21 cellular contexts compared by ENCODE assay signal in the genomic region with DNA sequence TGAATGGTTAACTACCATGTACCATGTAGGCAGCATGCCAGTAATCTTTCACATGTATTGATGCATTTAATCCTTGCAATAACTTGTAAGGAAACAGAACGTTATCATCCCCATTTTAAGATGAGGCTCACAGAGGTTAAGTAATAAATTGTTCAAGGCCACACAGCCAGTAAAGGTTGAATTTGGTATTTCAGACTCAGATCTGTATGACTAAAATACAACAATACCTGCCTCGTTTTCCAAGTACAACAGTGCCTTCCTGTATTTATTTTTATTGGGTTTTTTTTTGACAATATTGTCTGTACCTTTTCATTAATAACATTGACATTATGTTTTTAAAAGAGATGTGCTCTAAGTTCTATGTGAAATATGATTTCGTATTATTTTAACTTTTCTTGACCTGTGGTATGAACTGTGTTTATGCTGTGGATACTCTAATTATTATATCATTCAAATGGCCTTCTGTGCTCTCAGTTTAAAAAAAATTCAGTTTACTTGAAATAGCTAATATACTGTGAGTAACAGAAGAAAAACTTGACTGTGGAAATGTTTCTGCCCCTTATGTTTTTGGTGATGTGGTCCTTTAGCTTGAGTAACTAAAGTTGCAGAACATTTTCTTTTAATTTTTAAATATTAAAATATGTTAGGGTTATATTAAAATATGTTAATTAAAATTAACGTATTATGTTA. TPM values are rescaled to one million over a fixed set of nuclear protein-coding genes. Genes with fewer than 3 reads are reported as not detected.
DNase-seq lines count a peak whose midpoint lies in the region; ATAC-seq, FAIRE-seq and TF ChIP-seq lines count a peak whose summit lies in the region.
"Had no signal": no experiment of that assay in that cellular context is flagged by ENCODE, and none has a peak within 500 bp of the region (broad histone marks: within the 10 kb centered on the region; RNA-seq: fewer than 3 reads in every experiment).

No MANE protein-coding gene starts in this region.

- no peaks in the 10 kb centered on the region for H4K20me1 ChIP-seq in HepG2 (ENCODE audit: insufficient read depth, low read length)
- peaks cover 16% of the 10 kb centered on the region for H4K20me1 ChIP-seq in astrocyte (ENCODE audit: insufficient read depth, low read length)
- no peaks in the 10 kb centered on the region for H4K20me1 ChIP-seq in MM.1S (ENCODE audit: insufficient read depth, low read length)

- H3K4me3 ChIP-seq in HepG2 (replicated peaks in 1 of 3; ENCODE audit: insufficient read depth in 1 of 3, low read depth in 2 of 3, low read length in 3 of 3), result no peak overlapping the region
- H3K4me3 ChIP-seq in right lobe of liver, result no peak overlapping the region
- no peak overlapping the region for H3K4me3 ChIP-seq in astrocyte (ENCODE audit: insufficient read depth, low read depth, low read length)
- H3K4me3 ChIP-seq in MM.1S (ENCODE audit: low read length), result no peak overlapping the region
- H3K4me3 ChIP-seq: HAP-1, SK-N-MC had no signal

- TF ChIP-seq POLR2A in HepG2 (IDR thresholded peaks at IDR 0.05; ENCODE audit: insufficient read depth in 1 of 2, low read depth in 2 of 2, low read length in 2 of 2), result no peak
- TF ChIP-seq POLR2A in right lobe of liver (IDR thresholded peaks at IDR 0.05), result no peak

- no peak for ATAC-seq in HepG2
- ATAC-seq in right lobe of liver, result no peak

- H3K36me3 Mint-ChIP-seq in astrocyte (ENCODE audit: low read depth, unreplicated experiment) (peaks cover 12% of the 10 kb centered on the region), Calu3 (ENCODE audit: insufficient read depth, unreplicated experiment) (no peaks in the 10 kb centered on the region)

- intact Hi-C loops in HepG2 (cut with micrococcal nuclease; ENCODE audit: unreplicated experiment) (no loop called here), right lobe of liver (cut with DNase I) (no loop called here), Calu3 (cut with micrococcal nuclease; ENCODE audit: unreplicated experiment) (no loop called here)

- H3K4me1 Mint-ChIP-seq in astrocyte (ENCODE audit: low read depth, unreplicated experiment), result peaks cover 6% of the 10 kb centered on the region
- no peaks in the 10 kb centered on the region for H3K4me1 Mint-ChIP-seq in Calu3 (ENCODE audit: low read depth, unreplicated experiment)
- H3K4me1 Mint-ChIP-seq: CD8-positive, alpha-beta memory T cell had no signal

- no peak for TF ChIP-seq RAD21 in HepG2 (CRISPR knock-in tag; IDR thresholded peaks at IDR 0.05)

- H2AFZ ChIP-seq in HepG2 (ENCODE audit: low read length) (no peak overlapping the region), astrocyte (ENCODE audit: low read depth, low read length) (no peak overlapping the region), MM.1S (ENCODE audit: low read length) (no peak overlapping the region)

- in situ Hi-C loops in HepG2 (cut with HindIII; ENCODE audit: extremely low pct_ligation_motif_present, low pct_unique_long_range_greater_than_20kb), result no loop called here

- H3K36me3 ChIP-seq in HepG2 (replicated peaks in 1 of 2; ENCODE audit: control insufficient read depth in 1 of 2, insufficient read depth in 2 of 2, low read length in 2 of 2) (peaks cover 29 to 58% of the 10 kb centered on the region in 2 experiments), right lobe of liver (peaks cover 0 to 24% (median under 1%) of the 10 kb centered on the region in 4 donors), astrocyte (ENCODE audit: insufficient read depth, low read length) (peaks cover 37% of the 10 kb centered on the region), MM.1S (replicated peaks; ENCODE audit: insufficient read depth, low read length) (no peaks in the 10 kb centered on the region; the same call in 1 of the 2 replicates)

- TF ChIP-seq CTCF in HepG2 (CRISPR knock-in tag; IDR thresholded peaks at IDR 0.05), result no peak
- no peak for TF ChIP-seq CTCF in right lobe of liver (IDR thresholded peaks at IDR 0.05)
- no peak for TF ChIP-seq CTCF in astrocyte (IDR thresholded peaks at IDR 0.05; ENCODE audit: insufficient read depth, low read depth, low read length)
- no peak for TF ChIP-seq CTCF in Calu3 (IDR thresholded peaks at IDR 0.05; ENCODE audit: unreplicated experiment)
- no peak for TF ChIP-seq CTCF in MM.1S (IDR thresholded peaks at IDR 0.05; ENCODE audit: low read length)

- POLR2A ChIA-PET in HepG2 (lab: Yijun Ruan, JAX), result no interaction called here

- CTCF ChIA-PET in HepG2 (lab: Yijun Ruan, JAX; ENCODE audit: low intra/inter-chr PET ratio, low total read pairs) (no interaction called here), Calu3 (lab: Charles Lee) (no interaction called here)

- BruUV-seq in HepG2 (replicated peaks; lab: Mats Ljungman, UMichigan) (no TSS peak), Calu3 (replicated peaks; lab: Mats Ljungman, UMichigan) (no TSS peak)

- FAIRE-seq in HepG2 (lab: Jason Lieb, UNC) (no peak), astrocyte (lab: Jason Lieb, UNC) (no peak), frontal cortex (lab: Jason Lieb, UNC) (peak; percentile 66), GM19239 (lab: Jason Lieb, UNC) (no peak)

- H3K4me3 Mint-ChIP-seq in astrocyte (ENCODE audit: unreplicated experiment), result no peak overlapping the region
- H3K4me3 Mint-ChIP-seq in Calu3 (ENCODE audit: low read depth, unreplicated experiment), result no peak overlapping the region
- H3K4me3 Mint-ChIP-seq: CD8-positive, alpha-beta memory T cell had no signal

- H3K4me1 ChIP-seq in HepG2 (ENCODE audit: insufficient read depth, low read length), result peaks cover 31% of the 10 kb centered on the region
- H3K4me1 ChIP-seq in right lobe of liver, result peaks cover 0 to 25% (median 7%) of the 10 kb centered on the region in 4 donors
- no peaks in the 10 kb centered on the region for H3K4me1 ChIP-seq in astrocyte (ENCODE audit: insufficient read depth, low read length)
- no peaks in the 10 kb centered on the region for H3K4me1 ChIP-seq in MM.1S (ENCODE audit: low read length)

- H3K9me2 ChIP-seq in MM.1S (replicated peaks; ENCODE audit: insufficient read depth, low read length), result no peaks in the 10 kb centered on the region

- no peak overlapping the region for H3K4me2 ChIP-seq in HepG2 (ENCODE audit: low read depth, low read length)
- no peak overlapping the region for H3K4me2 ChIP-seq in astrocyte (ENCODE audit: low read length)
- H3K4me2 ChIP-seq in MM.1S (ENCODE audit: low read depth, low read length), result no peak overlapping the region

- H3K27me3 Mint-ChIP-seq in astrocyte (ENCODE audit: low read depth, unreplicated experiment), result no peaks in the 10 kb centered on the region
- H3K27me3 Mint-ChIP-seq in Calu3 (ENCODE audit: unreplicated experiment), result no peaks in the 10 kb centered on the region
- H3K27me3 Mint-ChIP-seq: CD8-positive, alpha-beta memory T cell had no signal

- no peaks in the 10 kb centered on the region for H3K27me3 ChIP-seq in HepG2 (ENCODE audit: control insufficient read depth in 1 of 2, insufficient read depth in 2 of 2, low read length in 2 of 2)
- H3K27me3 ChIP-seq in right lobe of liver, result no peaks in the 10 kb centered on the region
- no peaks in the 10 kb centered on the region for H3K27me3 ChIP-seq in astrocyte (ENCODE audit: insufficient read depth, low read length)
- H3K27me3 ChIP-seq in MM.1S (replicated peaks; ENCODE audit: insufficient read depth, low read length), result no peaks in the 10 kb centered on the region

- H3K9ac ChIP-seq in HepG2 (ENCODE audit: insufficient read depth, low read depth, low read length) (no peak overlapping the region), astrocyte (ENCODE audit: low read length) (no peak overlapping the region), MM.1S (ENCODE audit: low read length) (no peak overlapping the region)

- H3K27ac ChIP-seq in HepG2 (ENCODE audit: extremely low read length, insufficient read depth, low read length), result no peak overlapping the region
- no peak overlapping the region for H3K27ac ChIP-seq in right lobe of liver
- no peak overlapping the region for H3K27ac ChIP-seq in astrocyte (ENCODE audit: low read depth, low read length)
- no peak overlapping the region for H3K27ac ChIP-seq in MM.1S (ENCODE audit: low read length)
- H3K27ac ChIP-seq: SK-N-MC had no signal

- H3K9me3 ChIP-seq in HepG2 (ENCODE audit: low read length), result no peaks in the 10 kb centered on the region
- no peaks in the 10 kb centered on the region for H3K9me3 ChIP-seq in right lobe of liver
- no peaks in the 10 kb centered on the region for H3K9me3 ChIP-seq in astrocyte (ENCODE audit: insufficient read depth, low read depth, low read length)
- no peaks in the 10 kb centered on the region for H3K9me3 ChIP-seq in MM.1S (replicated peaks; ENCODE audit: insufficient read depth, low read length)
- H3K9me3 ChIP-seq: HAP-1 had no signal

- TF ChIP-seq EP300 in HepG2 (IDR thresholded peaks at IDR 0.05; ENCODE audit: low read depth in 2 of 2, low read length in 2 of 2) (no peak), HepG2 (CRISPR knock-in tag; IDR thresholded peaks at IDR 0.05; ENCODE audit: borderline replicate concordance) (no peak)

- H3F3A ChIP-seq in MM.1S (ENCODE audit: insufficient read depth, low read length), result no peaks in the 10 kb centered on the region

- H3K9me3 Mint-ChIP-seq in astrocyte (ENCODE audit: unreplicated experiment) (no peaks in the 10 kb centered on the region), Calu3 (ENCODE audit: low read depth, unreplicated experiment) (no peaks in the 10 kb centered on the region)
- H3K9me3 Mint-ChIP-seq: CD8-positive, alpha-beta memory T cell had no signal

- H3K27ac Mint-ChIP-seq in astrocyte (ENCODE audit: unreplicated experiment), result no peak overlapping the region
- no peak overlapping the region for H3K27ac Mint-ChIP-seq in Calu3 (ENCODE audit: unreplicated experiment)

- WGBS in HepG2 (ENCODE audit: low lambda C conversion rate), result 97% methylated on average over 4 of the region's 4 CpGs
- 71% methylated on average over 4 of the region's 4 CpGs for WGBS in right lobe of liver (ENCODE audit: insufficient coverage, low coverage, low lambda C conversion rate, missing lambda C conversion rate)

- DNase-seq in HepG2 (ENCODE audit: low spot score) (no peak), right lobe of liver (no peak), astrocyte (ENCODE audit: low read depth) (peak; percentile 24), frontal cortex (ENCODE audit: low spot score in 2 of 2) (no peak), GM19239 (ENCODE audit: insufficient read length, low spot score) (no peak), Calu3 (no peak), MM.1S (no peak)
- DNase-seq in stimulated activated naive CD4-positive, alpha-beta T cell treated with Interleukin-2 at 50 U/mL for 16 hours (lab: John Stamatoyannopoulos, UW), result no peak
- DNase-seq: 8988T; C1 segment of cervical spinal cord; CD8-positive, alpha-beta memory T cell; DMS79; NCI-H1092 treated with DMSO at 0.1 percent for 48 hours; NCI-H2081; OCI-M1; Right ventricle myocardium superior had no signal

- H3K79me2 ChIP-seq in HepG2 (ENCODE audit: insufficient read depth, low read length) (no peaks in the 10 kb centered on the region), astrocyte (ENCODE audit: insufficient read depth, low read length) (peaks cover under 1% of the 10 kb centered on the region), MM.1S (ENCODE audit: low read length) (no peaks in the 10 kb centered on the region)

RNA-seq across cellular contexts. Expression of a gene that starts 39.7 kb away (rescaled TPM):
- 171 and 256 TPM in 2 replicates for total RNA-seq in HepG2 (2016; rRNA removed; fragmentation: Illumina TruSeq; extraction: Trizol)
- 45.6 and 51.1 TPM in 2 replicates for total RNA-seq in HepG2 (2016; cell fraction: cytosol; rRNA removed; fragmentation: Illumina TruSeq; extraction: Trizol; ENCODE audit: low read depth)
- total RNA-seq in HepG2 (2016; cell fraction: insoluble cytoplasmic fraction; rRNA removed; fragmentation: Illumina TruSeq; extraction: Trizol), result 169 and 245 TPM in 2 replicates
- total RNA-seq in HepG2 (2016; cell fraction: membrane; rRNA removed; fragmentation: Illumina TruSeq; extraction: Trizol), result 82.9 and 105 TPM in 2 replicates
- total RNA-seq in HepG2 (2016; cell fraction: nucleus; rRNA removed; fragmentation: Illumina TruSeq; extraction: Trizol), result 118 and 127 TPM in 2 replicates
- 72.1 and 90.3 TPM in 2 replicates for polyA plus RNA-seq in HepG2 (2011; rRNA removed)
- 47.0 and 59.7 TPM in 2 replicates for polyA plus RNA-seq in HepG2 (2011; cell fraction: cytosol; rRNA removed)
- 59.5 and 68.9 TPM in 2 replicates for polyA plus RNA-seq in HepG2 (2011; cell fraction: nucleus; rRNA removed)
- 84.6 and 86.2 TPM in 2 replicates for polyA plus RNA-seq in HepG2 (2012)
- 10.5 and 11.9 TPM in 2 replicates for polyA plus RNA-seq in HepG2 (2016; cell fraction: cytosol; fragmentation: Illumina TruSeq; extraction: Trizol; ENCODE audit: low read depth)
- 147 and 153 TPM in 2 replicates for polyA plus RNA-seq in HepG2 (2016; cell fraction: insoluble cytoplasmic fraction; fragmentation: Illumina TruSeq; extraction: Trizol; ENCODE audit: low read depth)
- 23.2 and 29.4 TPM in 2 replicates for polyA plus RNA-seq in HepG2 (2016; cell fraction: membrane; fragmentation: Illumina TruSeq; extraction: Trizol; ENCODE audit: low read depth)
- polyA plus RNA-seq in HepG2 (2016; cell fraction: nucleus; fragmentation: Illumina TruSeq; extraction: Trizol; ENCODE audit: insufficient read depth, low read depth), result 96.3 and 98.6 TPM in 2 replicates
- 14.6 and 43.6 TPM in 2 replicates for polyA minus RNA-seq in HepG2 (2011; rRNA and poly(A)+ RNA removed; ENCODE audit: low replicate concordance)
- 68.8 and 71.0 TPM in 2 replicates for polyA minus RNA-seq in HepG2 (2011; cell fraction: cytosol; rRNA and poly(A)+ RNA removed)
- polyA minus RNA-seq in HepG2 (2011; cell fraction: nucleus; rRNA and poly(A)+ RNA removed), result 98.6 and 107 TPM in 2 replicates
- 10 to 100 TPM; 18.2 to 39.5 (median 26.7) TPM for total RNA-seq in right lobe of liver
- 68.2 and 74.5 TPM in 2 replicates for total RNA-seq in astrocyte
- 96.2 TPM for total RNA-seq in frontal cortex
- total RNA-seq in Calu3 (2022), result 23.4 and 24.7 TPM in 2 replicates

RNA-seq across cellular contexts. Expression of a gene that starts 54.5 kb away (rescaled TPM):
- not detected in 2 replicates for total RNA-seq in HepG2 (2016; rRNA removed; fragmentation: Illumina TruSeq; extraction: Trizol)
- total RNA-seq in HepG2 (2016; cell fraction: cytosol; rRNA removed; fragmentation: Illumina TruSeq; extraction: Trizol; ENCODE audit: low read depth), result not detected in 2 replicates
- not detected in 2 replicates for total RNA-seq in HepG2 (2016; cell fraction: insoluble cytoplasmic fraction; rRNA removed; fragmentation: Illumina TruSeq; extraction: Trizol)
- not detected in 2 replicates for total RNA-seq in HepG2 (2016; cell fraction: membrane; rRNA removed; fragmentation: Illumina TruSeq; extraction: Trizol)
- not detected in 2 replicates for total RNA-seq in HepG2 (2016; cell fraction: nucleus; rRNA removed; fragmentation: Illumina TruSeq; extraction: Trizol)
- not detected in 2 replicates for polyA plus RNA-seq in HepG2 (2011; rRNA removed)
- not detected in 2 replicates for polyA plus RNA-seq in HepG2 (2011; cell fraction: cytosol; rRNA removed)
- polyA plus RNA-seq in HepG2 (2011; cell fraction: nucleus; rRNA removed), result not detected in 2 replicates
- polyA plus RNA-seq in HepG2 (2012), result not detected in 2 replicates
- polyA plus RNA-seq in HepG2 (2016; cell fraction: cytosol; fragmentation: Illumina TruSeq; extraction: Trizol; ENCODE audit: low read depth), result not detected in 2 replicates
- polyA plus RNA-seq in HepG2 (2016; cell fraction: insoluble cytoplasmic fraction; fragmentation: Illumina TruSeq; extraction: Trizol; ENCODE audit: low read depth), result not detected in 2 replicates
- polyA plus RNA-seq in HepG2 (2016; cell fraction: membrane; fragmentation: Illumina TruSeq; extraction: Trizol; ENCODE audit: low read depth), result not detected in 2 replicates
- not detected in 2 replicates for polyA plus RNA-seq in HepG2 (2016; cell fraction: nucleus; fragmentation: Illumina TruSeq; extraction: Trizol; ENCODE audit: insufficient read depth, low read depth)
- polyA minus RNA-seq in HepG2 (2011; rRNA and poly(A)+ RNA removed; ENCODE audit: low replicate concordance), result not detected in 2 replicates
- polyA minus RNA-seq in HepG2 (2011; cell fraction: cytosol; rRNA and poly(A)+ RNA removed), result not detected in 2 replicates
- polyA minus RNA-seq in HepG2 (2011; cell fraction: nucleus; rRNA and poly(A)+ RNA removed), result not detected in 2 replicates
- total RNA-seq in right lobe of liver, result not detected
- not detected in 2 replicates for total RNA-seq in astrocyte
- not detected for total RNA-seq in frontal cortex
- not detected in 2 replicates for total RNA-seq in Calu3 (2022)
- total RNA-seq: CD8-positive, alpha-beta memory T cell; G401; LHCN-M2; NCI-H460; Right ventricle myocardium superior had no signal
- polyA plus RNA-seq: CD8-positive, alpha-beta memory T cell had no signal
